ENCODE assay signal across 8 cellular contexts in the genomic region with DNA sequence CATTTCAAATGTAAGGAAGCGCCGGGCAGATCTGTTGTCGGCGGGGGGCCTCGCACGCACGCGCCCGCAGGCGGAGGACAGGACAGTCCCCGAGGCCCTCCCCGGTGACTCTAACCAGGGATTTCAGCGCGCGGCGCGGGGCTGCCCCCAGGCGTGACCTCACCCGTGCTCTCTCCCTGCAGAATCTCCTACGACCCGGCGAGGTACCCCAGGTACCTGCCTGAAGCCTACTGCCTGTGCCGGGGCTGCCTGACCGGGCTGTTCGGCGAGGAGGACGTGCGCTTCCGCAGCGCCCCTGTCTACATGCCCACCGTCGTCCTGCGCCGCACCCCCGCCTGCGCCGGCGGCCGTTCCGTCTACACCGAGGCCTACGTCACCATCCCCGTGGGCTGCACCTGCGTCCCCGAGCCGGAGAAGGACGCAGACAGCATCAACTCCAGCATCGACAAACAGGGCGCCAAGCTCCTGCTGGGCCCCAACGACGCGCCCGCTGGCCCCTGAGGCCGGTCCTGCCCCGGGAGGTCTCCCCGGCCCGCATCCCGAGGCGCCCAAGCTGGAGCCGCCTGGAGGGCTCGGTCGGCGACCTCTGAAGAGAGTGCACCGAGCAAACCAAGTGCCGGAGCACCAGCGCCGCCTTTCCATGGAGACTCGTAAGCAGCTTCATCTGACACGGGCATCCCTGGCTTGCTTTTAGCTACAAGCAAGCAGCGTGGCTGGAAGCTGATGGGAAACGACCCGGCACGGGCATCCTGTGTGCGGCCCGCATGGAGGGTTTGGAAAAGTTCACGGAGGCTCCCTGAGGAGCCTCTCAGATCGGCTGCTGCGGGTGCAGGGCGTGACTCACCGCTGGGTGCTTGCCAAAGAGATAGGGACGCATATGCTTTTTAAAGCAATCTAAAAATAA. TPM values are rescaled to one million over a fixed set of nuclear protein-coding genes. Genes with fewer than 3 reads are reported as not detected.
DNase-seq lines count a peak whose midpoint lies in the region; ATAC-seq and TF ChIP-seq lines count a peak whose summit lies in the region.

No MANE protein-coding gene starts in this region.

- DNase-seq in AG08396 (ENCODE audit: low spot score): peak; percentile 76
- DNase-seq in HUDEP-2 (lab: John Stamatoyannopoulos, UW; ENCODE audit: unreplicated experiment in 76 of 76): peak in 53 of 76 experiments; percentile 3 to 62 (median 31)
- DNase-seq in body of pancreas: peak; percentile 51 to 62 (median 58)
- DNase-seq in stimulated activated CD8-positive, alpha-beta memory T cell treated with anti-CD3 and anti-CD28 coated beads, Interleukin-4, amount 100 ng/mL, for 48 hours: peak; percentile 51
- no peak for DNase-seq in activated CD4-positive, CD25-positive, alpha-beta regulatory T cell (lab: John Stamatoyannopoulos, UW)
- no peak for DNase-seq in globus pallidus (ENCODE audit: low spot score)
- DNase-seq in activated CD4-positive, alpha-beta T cell treated with anti-CD3 and anti-CD28 coated beads, Interleukin-2, amount 50 U/mL, for 4 hours: no peak

- H3K27ac ChIP-seq in body of pancreas: no peak overlapping the region
- no peak overlapping the region for H3K27ac ChIP-seq in iPS-18a (ENCODE audit: low read length)

- TF ChIP-seq POLR2A in body of pancreas (IDR thresholded peaks at IDR 0.05): no peak

- ATAC-seq in body of pancreas: peak; percentile 55

- H3K9ac ChIP-seq in iPS-18a (ENCODE audit: low read length): no peak overlapping the region

- peaks cover 0 to 13% of the 10 kb centered on the region in 2 donors for H3K27me3 ChIP-seq in body of pancreas
- peaks cover 57% of the 10 kb centered on the region for H3K27me3 ChIP-seq in iPS-18a (ENCODE audit: control insufficient read depth, insufficient read depth, low read length)

- peaks cover 14% of the 10 kb centered on the region for H3K4me1 ChIP-seq in body of pancreas
- H3K4me1 ChIP-seq in iPS-18a (ENCODE audit: control insufficient read depth, low read depth, low read length): peaks cover 6% of the 10 kb centered on the region

- H3K9me3 ChIP-seq in body of pancreas (no peaks in the 10 kb centered on the region), iPS-18a (ENCODE audit: control insufficient read depth, low read depth, low read length) (no peaks in the 10 kb centered on the region)

- no peak for TF ChIP-seq CTCF in body of pancreas (IDR thresholded peaks at IDR 0.05)

- no peak overlapping the region for H3K4me3 ChIP-seq in body of pancreas
- H3K4me3 ChIP-seq in iPS-18a (ENCODE audit: low read length): peak overlapping the region; percentile 64

- intact Hi-C loops in body of pancreas (cut with DNase I): no loop called here

- H3K36me3 ChIP-seq in body of pancreas (replicated peaks in 1 of 2; ENCODE audit: insufficient read depth in 1 of 2, low read depth in 2 of 2) (no peaks in the 10 kb centered on the region), iPS-18a (ENCODE audit: control insufficient read depth, low read depth, low read length) (no peaks in the 10 kb centered on the region)

- 9% methylated on average over 22 to 79 of the region's 81 CpGs for WGBS in body of pancreas, 2 donors

RNA-seq across cellular contexts. Expression of a gene that starts 18.2 kb away (rescaled TPM):
- total RNA-seq in body of pancreas: under 1 TPM; 0.66 to 0.78 TPM

RNA-seq across cellular contexts. Expression of a gene that starts 52.1 kb away (rescaled TPM):
- 1 to 10 TPM; 3.3 to 7.0 TPM for total RNA-seq in body of pancreas

Comparison
In these comparisons a context has a peak if more than half of its experiments do, and no peak if none do; other contexts are left out.
1. DNase-seq: peak in AG08396 (single experiment), HUDEP-2 (53 of 76), body of pancreas (4 of 4) and stimulated activated CD8-positive, alpha-beta memory T cell treated with anti-CD3 and anti-CD28 coated beads, Interleukin-4, amount 100 ng/mL, for 48 hours (single experiment); none in activated CD4-positive, CD25-positive, alpha-beta regulatory T cell (0 of 4), globus pallidus (single experiment) and activated CD4-positive, alpha-beta T cell treated with anti-CD3 and anti-CD28 coated beads, Interleukin-2, amount 50 U/mL, for 4 hours (0 of 2).